Comparison of ENCODE assay signal across 8 cellular contexts in genomic region chr4:118969359-118969758, GRCh38.
DNase-seq lines count a peak whose midpoint lies in the region; ATAC-seq and TF ChIP-seq lines count a peak whose summit lies in the region.

No MANE protein-coding gene starts in this region.

- H3K27ac ChIP-seq in RWPE2 (ENCODE audit: poor library complexity, severe bottlenecking) = no peak overlapping the region

- no peaks in the 10 kb centered on the region for H3K4me1 ChIP-seq in RWPE2 (ENCODE audit: insufficient read depth, poor library complexity, severe bottlenecking)

- no peaks in the 10 kb centered on the region for H3K36me3 ChIP-seq in RWPE2 (ENCODE audit: low read depth)

- H3K27me3 ChIP-seq in RWPE2 (ENCODE audit: insufficient read depth, poor library complexity, severe bottlenecking) = no peaks in the 10 kb centered on the region

- DNase-seq in AML-193 (lab: John Stamatoyannopoulos, UW) = peak; percentile 26 to 43
- DNase-seq in HK-2 (ENCODE audit: unreplicated experiment) = peak; percentile 21
- DNase-seq in RWPE2 (ENCODE audit: low spot score) = no peak
- peak; percentile 79 for DNase-seq in fibroblast of mammary gland (ENCODE audit: low read depth)
- peak; percentile 49 for DNase-seq in pons (ENCODE audit: low spot score)
- DNase-seq in activated CD4-positive, CD25-positive, alpha-beta regulatory T cell treated with anti-CD3 and anti-CD28 coated beads, Interleukin-2, amount 50 U/mL, for 72 hours = no peak

- ATAC-seq in RWPE2 (ENCODE audit: low read depth) (peak; percentile 92), GM21786 (IDR thresholded peaks at IDR 0.05; ENCODE audit: unreplicated experiment) (no peak), HG03460 (IDR thresholded peaks at IDR 0.05; ENCODE audit: unreplicated experiment) (no peak)

- H3K4me3 ChIP-seq in RWPE2 (ENCODE audit: severe bottlenecking) = no peak overlapping the region
- H3K4me3 ChIP-seq in fibroblast of mammary gland (ENCODE audit: control insufficient read depth, low read depth, low read length) = no peak overlapping the region

- no peaks in the 10 kb centered on the region for H3K9me3 ChIP-seq in RWPE2 (ENCODE audit: severe bottlenecking)

- TF ChIP-seq CTCF in RWPE2 (IDR thresholded peaks at IDR 0.05; ENCODE audit: poor library complexity, severe bottlenecking) (peak; percentile 86), fibroblast of mammary gland (conservative IDR thresholded peaks at IDR 0.05; ENCODE audit: control insufficient read depth, insufficient read depth, low read depth, low read length) (peak; percentile 78)

Comparison
In these comparisons a context has a peak if more than half of its experiments do, and no peak if none do; other contexts are left out.
1. DNase-seq: peak in AML-193 (2 of 2), HK-2 (single experiment), fibroblast of mammary gland (single experiment) and pons (single experiment); none in RWPE2 (single experiment) and activated CD4-positive, CD25-positive, alpha-beta regulatory T cell treated with anti-CD3 and anti-CD28 coated beads, Interleukin-2, amount 50 U/mL, for 72 hours (single experiment).